In the genomic region with DNA sequence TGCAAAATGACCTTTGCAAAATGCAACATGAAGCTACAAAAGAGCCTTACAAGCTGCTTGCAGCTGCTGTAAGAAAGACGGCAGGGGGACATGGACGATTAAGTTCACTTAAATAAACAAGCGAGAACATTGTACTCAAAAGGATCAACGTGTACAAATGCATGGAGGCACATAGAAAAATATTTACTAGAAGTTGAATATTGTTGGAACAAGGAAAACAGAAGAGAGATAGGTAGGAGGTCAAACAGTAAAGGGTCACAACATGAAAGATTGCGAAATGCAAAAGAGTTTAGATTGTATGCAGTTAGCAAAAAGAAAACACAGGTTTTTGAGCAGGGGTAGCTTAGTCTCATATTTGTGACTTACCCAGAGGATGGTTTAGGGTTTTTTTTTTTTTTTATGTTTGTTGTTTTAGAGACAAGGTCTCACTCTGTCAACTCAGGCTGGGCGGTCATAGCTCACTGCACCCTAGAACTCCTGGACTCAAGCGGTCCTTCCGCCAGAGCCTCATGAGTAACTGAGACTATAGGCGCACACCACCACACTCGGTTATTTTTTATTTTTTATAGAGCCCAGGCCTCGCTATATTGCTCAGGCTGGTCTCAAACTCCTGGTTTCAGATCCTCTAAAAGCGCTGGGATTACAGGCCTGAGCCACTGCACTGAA, we compare ENCODE assay signal across 8 cellular contexts. TPM values are rescaled to one million over a fixed set of nuclear protein-coding genes. Genes with fewer than 3 reads are reported as not detected.
DNase-seq lines count a peak whose midpoint lies in the region; ATAC-seq, FAIRE-seq and TF ChIP-seq lines count a peak whose summit lies in the region.

No MANE protein-coding gene starts in this region.

- H3K79me2 ChIP-seq in K562 (ENCODE audit: control insufficient read depth, insufficient read depth, low read length) = peaks cover 13% of the 10 kb centered on the region

- TF ChIP-seq RAD21 in K562 (CRISPR knock-in tag; conservative IDR thresholded peaks at IDR 0.05 in 1 of 2, IDR thresholded peaks at IDR 0.05 in 1 of 2) = no peak

- 86% methylated on average over 11 of the region's 12 CpGs for WGBS in K562 (ENCODE audit: insufficient coverage, low coverage, missing lambda C conversion rate)

- no peak overlapping the region for H3K27ac ChIP-seq in K562 (ENCODE audit: extremely low read depth, low read depth, low read length)
- H3K27ac ChIP-seq in neutrophil = peak overlapping the region; percentile 98

- H3K36me3 ChIP-seq in ES-I3 (ENCODE audit: insufficient read depth, low read length) (peaks cover 2% of the 10 kb centered on the region; the same call in 1 of the 2 replicates), K562 (ENCODE audit: control insufficient read depth, insufficient read depth, low read length) (peaks cover 9% of the 10 kb centered on the region; the same call in 1 of the 3 replicates), neutrophil (peaks cover 12% of the 10 kb centered on the region)

- H2AFZ ChIP-seq in K562 (ENCODE audit: low read depth, low read length) = peak overlapping the region; percentile 93

- TF ChIP-seq CTCF in K562 (IDR thresholded peaks at IDR 0.05 in 2 of 3, conservative IDR thresholded peaks at IDR 0.05 in 1 of 3; ENCODE audit: insufficient read depth in 2 of 3, low read depth in 1 of 3, low read length in 3 of 3) (no peak), neutrophil (IDR thresholded peaks at IDR 0.05) (no peak)

- TF ChIP-seq POLR2A in K562 (conservative IDR thresholded peaks at IDR 0.05) = no peak

- H4K20me1 ChIP-seq in K562 (replicated peaks; ENCODE audit: control insufficient read depth, insufficient read depth, low read length) = no peaks in the 10 kb centered on the region

- ATAC-seq in K562 (no peak), HG03565 (IDR thresholded peaks at IDR 0.05; ENCODE audit: unreplicated experiment) (no peak), GM21367 (IDR thresholded peaks at IDR 0.05; ENCODE audit: unreplicated experiment) (no peak), GM21786 (IDR thresholded peaks at IDR 0.05; ENCODE audit: unreplicated experiment) (no peak), HG02852 (IDR thresholded peaks at IDR 0.05; ENCODE audit: unreplicated experiment) (no peak)

- TF ChIP-seq EP300 in K562 (IDR thresholded peaks at IDR 0.05; ENCODE audit: low read length) = no peak

- POLR2A ChIA-PET in K562 (lab: Yijun Ruan, JAX) = interaction anchor here (0.5 to 1.6 kb wide), 3 partner anchors 29 to 486 kb away, joined by 3 to 5 read pairs (median 3); no protein-coding TSS in a partner anchor

- intact Hi-C loops in K562 (cut with micrococcal nuclease) = loop anchor here (10.0 kb wide), 2 partner anchors 361 to 589 kb away; partner anchors contain the start of gene HUWE1

- no TSS peak for BruUV-seq in K562 (replicated peaks; lab: Mats Ljungman, UMichigan)

- H3K9me3 ChIP-seq in ES-I3 (ENCODE audit: control insufficient read depth, insufficient read depth, low read length) (no peaks in the 10 kb centered on the region), K562 (replicated peaks; ENCODE audit: control insufficient read depth, insufficient read depth, low read depth, low read length) (no peaks in the 10 kb centered on the region), neutrophil (no peaks in the 10 kb centered on the region)

- peak overlapping the region; percentile 84 for H3K4me2 ChIP-seq in K562 (ENCODE audit: insufficient read depth, low read length)

- H3K9ac ChIP-seq in ES-I3 (ENCODE audit: low read depth, low read length) (0 out of 2 replicates have a peak overlapping the region, but pooled peaks have one; percentile 86), K562 (ENCODE audit: insufficient read depth in 1 of 2, low read depth in 2 of 2, low read length in 2 of 2) (peak overlapping the region in 1 of 2 experiments; percentile 97; a peak in 1 of 4 replicates)

- no peak overlapping the region for H3K4me3 ChIP-seq in K562
- H3K4me3 ChIP-seq in neutrophil (ENCODE audit: low read depth in 1 of 2, low read length in 1 of 2) = peak overlapping the region; percentile 73 to 79

- in situ Hi-C loops in K562 (cut with MboI) = no loop called here

- H3K27me3 ChIP-seq in K562 (ENCODE audit: control insufficient read depth in 2 of 2, insufficient read depth in 2 of 2, low read length in 2 of 2) (no peaks in the 10 kb centered on the region), neutrophil (no peaks in the 10 kb centered on the region)

- peaks cover 8% of the 10 kb centered on the region for H3K4me1 ChIP-seq in ES-I3 (ENCODE audit: insufficient read depth, low read length)
- peaks cover 0 to 10% of the 10 kb centered on the region in 2 experiments; a peak in 3 of 5 replicates for H3K4me1 ChIP-seq in K562 (replicated peaks in 1 of 2; ENCODE audit: control insufficient read depth in 2 of 2, insufficient read depth in 2 of 2, low read length in 2 of 2)
- H3K4me1 ChIP-seq in neutrophil (ENCODE audit: control insufficient read depth in 1 of 2, insufficient read depth in 1 of 2, low read depth in 1 of 2, low read length in 1 of 2) = peaks cover 13 to 18% of the 10 kb centered on the region in 2 experiments

- CTCF ChIA-PET in K562 (lab: Yijun Ruan, JAX; ENCODE audit: low intra/inter-chr PET ratio) = no interaction called here

- H3K9me1 ChIP-seq in K562 (ENCODE audit: control insufficient read depth, insufficient read depth, low read length) = no peaks in the 10 kb centered on the region

- FAIRE-seq in K562 (lab: Jason Lieb, UNC) = peak; percentile 6

- DNase-seq in NCI-H2029 treated with DMSO at 0.1 percent for 48 hours (lab: John Stamatoyannopoulos, UW) (peak; percentile 38), K562 (ENCODE audit: extremely low read depth in 1 of 4, low spot score in 3 of 4) (no peak)

TF ChIP-seq in K562, 482 proteins besides CTCF, POLR2A, EP300 and RAD21:
- TF ChIP-seq HDAC3 (IDR thresholded peaks at IDR 0.05; ENCODE audit: borderline replicate concordance, partially characterized antibody) (no peak), CEBPB (tag; IDR thresholded peaks at IDR 0.05) (peak; percentile 85), CEBPG (CRISPR knock-in tag; IDR thresholded peaks at IDR 0.05) (no peak), CEBPG (tag; conservative IDR thresholded peaks at IDR 0.05 in 1 of 2, IDR thresholded peaks at IDR 0.05 in 1 of 2) (peak; percentile 13 to 53; a peak in 1 of 4 replicates)

RNA-seq across cellular contexts. Expression of gene PHF8, which starts 1.4 kb away (rescaled TPM):
- total RNA-seq in K562 (2011; cell fraction: chromatin; rRNA removed; ENCODE audit: low replicate concordance) = 113 and 120 TPM in 2 replicates
- 54.2 and 56.8 TPM in 2 replicates for total RNA-seq in K562 (2011; cell fraction: nucleolus; rRNA removed)
- total RNA-seq in K562 (2011; cell fraction: nucleoplasm; rRNA removed) = 59.9 and 65.1 TPM in 2 replicates
- 12.2 and 14.5 TPM in 2 replicates for total RNA-seq in K562 (2014; rRNA removed)
- total RNA-seq in K562 (2014; rRNA removed; fragmentation: Illumina TruSeq; extraction: Trizol) = 7.9 and 8.0 TPM in 2 replicates
- 9.0 and 9.7 TPM in 2 replicates for total RNA-seq in K562 (2015; rRNA removed; fragmentation: Illumina TruSeq; extraction: Trizol)
- total RNA-seq in K562 (2021) = 25.5 and 25.7 TPM in 2 replicates
- polyA plus RNA-seq in K562 (2011; rRNA removed) = 12.1 and 16.8 TPM in 2 replicates
- 13.9 and 15.6 TPM in 2 replicates for polyA plus RNA-seq in K562 (2011; cell fraction: cytosol; rRNA removed)
- 64.6 and 65.8 TPM in 2 replicates for polyA plus RNA-seq in K562 (2011; cell fraction: nucleus; rRNA removed)
- polyA plus RNA-seq in K562 (2012) = 13.3 and 20.2 TPM in 2 replicates
- 18.8 and 19.4 TPM in 2 replicates for polyA plus RNA-seq in K562 (2014; fragmentation: Illumina TruSeq; extraction: Trizol)
- polyA plus RNA-seq in K562 (2014; fragmentation: Nextera tagmentation; extraction: Ambion mirVana) = 1 to 10 TPM; 2.5 to 2.9 TPM
- 11.4 and 12.5 TPM in 2 replicates for polyA plus RNA-seq in K562 (2014; rRNA removed)
- polyA minus RNA-seq in K562 (2011; rRNA and poly(A)+ RNA removed) = 25.2 and 29.7 TPM in 2 replicates
- polyA minus RNA-seq in K562 (2011; cell fraction: cytosol; rRNA and poly(A)+ RNA removed) = 22.7 and 29.1 TPM in 2 replicates
- 24.2 and 35.7 TPM in 2 replicates for polyA minus RNA-seq in K562 (2011; cell fraction: nucleus; rRNA and poly(A)+ RNA removed)
